ENCODE assay signal across 27 cellular contexts in genomic region chr2:3257842-3258241, GRCh38.
DNase-seq lines count a peak whose midpoint lies in the region; ATAC-seq lines count a peak whose summit lies in the region.
"Had no signal": no experiment of that assay in that cellular context is flagged by ENCODE, and none has a peak within 500 bp of the region (broad histone marks: within the 10 kb centered on the region; RNA-seq: fewer than 3 reads in every experiment).

No MANE protein-coding gene starts in this region.

- H4K91ac ChIP-seq in neuronal stem cell (ENCODE audit: low read depth, low read length, poor library complexity), result no peak overlapping the region

- H3K27ac ChIP-seq in neuronal stem cell (replicated peaks; ENCODE audit: low read length), result no peak overlapping the region
- H3K27ac ChIP-seq: 22Rv1, gastrocnemius medialis, hepatocyte, skin epidermis, suprapubic skin had no signal

- no peak overlapping the region for H2BK15ac ChIP-seq in neuronal stem cell (ENCODE audit: low read length)

- no peak for ATAC-seq in HG03280 (IDR thresholded peaks at IDR 0.05; ENCODE audit: unreplicated experiment)
- ATAC-seq: activated CD8-positive, alpha-beta T cell treated with anti-CD3 and anti-CD28 coated beads for 36 hours; activated naive CD4-positive, alpha-beta T cell treated with anti-CD3 and anti-CD28 coated beads, Interleukin-2, amount 50 U/mL, for 72 hours; activated T-helper 17 cell treated with anti-CD3 and anti-CD28 coated beads, Interleukin-2, amount 50 U/mL, for 72 hours; CD8-positive, alpha-beta T cell; gastrocnemius medialis; mucosa of descending colon; Panc1 had no signal

- H3K27me3 ChIP-seq in neuronal stem cell (ENCODE audit: control insufficient read depth in 3 of 3, insufficient read depth in 3 of 3, low read depth in 1 of 3, low read length in 3 of 3), result peaks cover 0 to 18% (median 0%) of the 10 kb centered on the region in 3 experiments
- H3K27me3 ChIP-seq: gastrocnemius medialis, hepatocyte, suprapubic skin had no signal

- no peak overlapping the region for H4K8ac ChIP-seq in neuronal stem cell (ENCODE audit: low read depth, low read length)

- H2BK120ac ChIP-seq in neuronal stem cell (ENCODE audit: low read depth, low read length), result no peak overlapping the region

- no peaks in the 10 kb centered on the region for H3K79me1 ChIP-seq in neuronal stem cell (ENCODE audit: low read depth, low read length)

- no peak overlapping the region for H3K4ac ChIP-seq in neuronal stem cell (ENCODE audit: low read length)

- DNase-seq in NCI-H1417 (lab: John Stamatoyannopoulos, UW) (peak in 2 of 3 experiments; percentile 51 to 77), NCI-H1417 treated with DMSO at 0.1 percent for 48 hours (lab: John Stamatoyannopoulos, UW) (no peak), NCI-H1694 (lab: John Stamatoyannopoulos, UW) (peak; percentile 41), cerebellum (ENCODE audit: low spot score) (peak; percentile 45), neuronal stem cell (ENCODE audit: low spot score) (no peak), ecto neural progenitor cell (ENCODE audit: low spot score) (no peak), NCI-H524 treated with DMSO at 0.1 percent for 48 hours (lab: John Stamatoyannopoulos, UW) (no peak)
- DNase-seq: activated CD8-positive, alpha-beta T cell treated with anti-CD3 and anti-CD28 coated beads for 36 hours; aorta; central memory CD4-positive, alpha-beta T cell; gastrocnemius medialis; mammary epithelial cell; mucosa of descending colon; NCI-H2029; NCI-H226; NCI-H69; SHP77; stimulated activated naive CD4-positive, alpha-beta T cell treated with Interleukin-2 at 50 U/mL for 16 hours had no signal

- H3K4me2 ChIP-seq in neuronal stem cell (ENCODE audit: insufficient read depth, low read length, poor library complexity, severe bottlenecking), result no peak overlapping the region
- H3K4me2 ChIP-seq: hepatocyte had no signal

- no peak overlapping the region for H2AFZ ChIP-seq in neuronal stem cell (ENCODE audit: low read length)
- H2AFZ ChIP-seq: hepatocyte had no signal

- peaks cover 5 to 16% of the 10 kb centered on the region in 2 donors for H3K4me1 ChIP-seq in neuronal stem cell (ENCODE audit: control insufficient read depth in 2 of 2, insufficient read depth in 1 of 2, low read depth in 1 of 2, low read length in 2 of 2)
- H3K4me1 ChIP-seq: gastrocnemius medialis, suprapubic skin had no signal

- no peak overlapping the region for H2BK5ac ChIP-seq in neuronal stem cell (ENCODE audit: low read length)

- no peak overlapping the region for H3K18ac ChIP-seq in neuronal stem cell (ENCODE audit: low read length)

- H3K14ac ChIP-seq in neuronal stem cell (ENCODE audit: low read length), result no peak overlapping the region

- H3K4me3 ChIP-seq in neuronal stem cell (ENCODE audit: low read length in 2 of 2), result no peak overlapping the region
- H3K4me3 ChIP-seq: gastrocnemius medialis, hepatocyte, mucosa of descending colon, skin epidermis, suprapubic skin had no signal

- H3K9ac ChIP-seq in neuronal stem cell (ENCODE audit: low read depth, low read length, poor library complexity), result peak overlapping the region; percentile 72

- no CpG with 5 or more reads among the region's 7 CpGs for WGBS in neuronal stem cell (ENCODE audit: extremely low coverage in 2 of 2, insufficient read length in 2 of 2, insufficient replicate concordance in 1 of 2), 2 donors

- no peaks in the 10 kb centered on the region for H3K9me3 ChIP-seq in neuronal stem cell (replicated peaks in 1 of 2; ENCODE audit: control insufficient read depth in 2 of 2, insufficient read depth in 1 of 2, low read depth in 1 of 2, low read length in 2 of 2)
- H3K9me3 ChIP-seq: gastrocnemius medialis, mucosa of descending colon, suprapubic skin had no signal

- no peak overlapping the region for H2BK12ac ChIP-seq in neuronal stem cell (ENCODE audit: low read length)

- H3K36me3 ChIP-seq in neuronal stem cell (replicated peaks in 1 of 2; ENCODE audit: control insufficient read depth in 2 of 2, insufficient read depth in 2 of 2, low read length in 2 of 2), result peaks cover 1 to 6% of the 10 kb centered on the region in 2 donors
- H3K36me3 ChIP-seq: gastrocnemius medialis had no signal

- H2AK5ac ChIP-seq in neuronal stem cell (ENCODE audit: low read depth, low read length), result no peak overlapping the region

- no peak overlapping the region for H3K23ac ChIP-seq in neuronal stem cell (ENCODE audit: low read depth, low read length, poor library complexity)

Comparison
In these comparisons a context has a peak if more than half of its experiments do, and no peak if none do; other contexts are left out.
1. DNase-seq: peak in NCI-H1417 (2 of 3), NCI-H1694 (single experiment) and cerebellum (single experiment); none in NCI-H1417 treated with DMSO at 0.1 percent for 48 hours (single experiment), neuronal stem cell (single experiment), ecto neural progenitor cell (single experiment) and NCI-H524 treated with DMSO at 0.1 percent for 48 hours (single experiment).